ENCODE assay signal across 8 cellular contexts in the genomic region with DNA sequence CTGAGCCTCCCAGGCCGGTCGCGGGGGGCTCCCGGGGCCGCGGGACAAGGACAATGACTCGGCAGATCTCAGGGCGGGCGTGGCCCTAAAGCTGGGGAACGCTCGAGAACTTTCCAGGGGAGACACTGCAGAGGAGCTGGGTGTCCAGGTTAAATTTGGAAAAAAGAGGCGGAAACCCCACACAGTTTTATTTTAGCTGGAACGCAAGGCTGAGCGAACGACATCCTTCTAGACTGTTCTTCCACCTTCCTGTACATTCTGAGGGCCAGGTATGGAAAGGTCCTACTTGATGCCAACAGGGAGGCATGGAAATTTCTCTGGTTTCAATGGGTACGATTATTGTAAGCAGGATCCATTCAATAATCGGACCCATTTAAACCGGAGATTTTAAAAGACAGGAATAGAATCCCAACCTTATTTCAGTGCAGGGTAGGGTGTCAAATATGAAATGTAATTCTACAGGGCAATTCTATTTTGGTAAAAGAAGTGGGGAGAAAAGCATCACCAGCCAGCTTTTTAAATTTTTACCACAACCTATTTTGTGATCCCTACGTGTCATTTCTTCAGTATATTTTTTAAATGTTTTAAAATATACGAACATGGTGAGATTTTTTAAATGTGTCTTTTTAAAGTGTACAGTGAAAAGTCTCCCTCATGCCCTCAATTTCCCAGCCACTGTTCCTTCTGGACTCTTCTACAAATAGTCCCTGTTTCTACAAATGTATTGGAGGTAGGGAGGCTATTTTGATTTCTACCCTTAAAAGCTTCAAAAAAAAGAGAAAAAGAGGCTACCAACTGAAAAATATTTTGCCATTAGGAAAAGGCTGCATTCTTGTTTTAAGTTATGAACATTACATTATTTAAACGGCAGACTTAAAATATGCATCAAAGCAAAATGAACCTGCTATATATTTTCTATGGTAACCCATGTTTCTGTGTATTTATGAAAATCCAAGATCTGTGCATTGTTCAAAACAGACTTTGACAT. TPM values are rescaled to one million over a fixed set of nuclear protein-coding genes. Genes with fewer than 3 reads are reported as not detected.
A peak's percentile ranks its signal among the peaks of the same experiment; 100 is the strongest.
DNase-seq lines count a peak whose midpoint lies in the region; ATAC-seq and TF ChIP-seq lines count a peak whose summit lies in the region.

No MANE protein-coding gene starts in this region.

- no peaks in the 10 kb centered on the region for H3K27me3 Mint-ChIP-seq in activated naive CD8-positive, alpha-beta T cell

- intact Hi-C loops in right cardiac atrium (cut with DNase I): no loop called here
- intact Hi-C loops in gastrocnemius medialis (cut with DNase I; ENCODE audit: low total_unique reads): loop anchor here (2.0 to 10.0 kb wide), 2 partner anchors 23 to 521 kb away; no protein-coding TSS in a partner anchor

- 14% methylated on average over 21 of the region's 21 CpGs for WGBS in right cardiac atrium

- H3K36me3 Mint-ChIP-seq in activated naive CD8-positive, alpha-beta T cell: peaks cover 21% of the 10 kb centered on the region

- peak overlapping the region; percentile 98 for H3K27ac Mint-ChIP-seq in activated naive CD8-positive, alpha-beta T cell

- H3K4me3 ChIP-seq in GM12864 (ENCODE audit: low read depth, low read length) (peak overlapping the region; percentile 99), right cardiac atrium (ENCODE audit: low read length) (peak overlapping the region; percentile 91), gastrocnemius medialis (peak overlapping the region; percentile 76 to 93 (median 82))

- no peaks in the 10 kb centered on the region for H3K9me3 ChIP-seq in right cardiac atrium (ENCODE audit: control insufficient read depth, low read length)
- H3K9me3 ChIP-seq in gastrocnemius medialis: no peaks in the 10 kb centered on the region

- ATAC-seq in HG03097 (IDR thresholded peaks at IDR 0.05; ENCODE audit: low FRiP score, unreplicated experiment): peak; percentile 5
- peak in 1 of 2 donors; percentile 7 for ATAC-seq in right cardiac atrium
- ATAC-seq in gastrocnemius medialis: peak in 1 of 2 donors; percentile 11

- no peak for TF ChIP-seq POLR2A in gastrocnemius medialis (IDR thresholded peaks at IDR 0.05)

- DNase-seq in GM12864 (ENCODE audit: low read depth) (no peak), right cardiac atrium (peak; percentile 64 to 85 (median 85)), gastrocnemius medialis (peak; percentile 62 to 84), HUDEP-2 (lab: John Stamatoyannopoulos, UW; ENCODE audit: unreplicated experiment in 76 of 76) (no peak), activated gamma-delta T cell (lab: John Stamatoyannopoulos, UW) (no peak), T1000 (lab: John Stamatoyannopoulos, UW) (no peak)

- H3K4me3 Mint-ChIP-seq in activated naive CD8-positive, alpha-beta T cell: peak overlapping the region; percentile 87

- no peak for TF ChIP-seq CTCF in GM12864 (IDR thresholded peaks at IDR 0.05; ENCODE audit: low read depth, low read length, missing control alignments)
- no peak for TF ChIP-seq CTCF in gastrocnemius medialis (IDR thresholded peaks at IDR 0.05 in 4 of 5, conservative IDR thresholded peaks at IDR 0.05 in 1 of 5)

- H3K36me3 ChIP-seq in gastrocnemius medialis: peaks cover 2 to 28% of the 10 kb centered on the region in 2 donors

- H3K4me1 Mint-ChIP-seq in activated naive CD8-positive, alpha-beta T cell (ENCODE audit: low read depth): peaks cover 77% of the 10 kb centered on the region

- in situ Hi-C loops in gastrocnemius medialis (cut with MboI; ENCODE audit: low sequenced_read_pairs in 4 of 4): loop anchor here in 1 of 4 donors (25.0 kb wide), 1 partner anchor 878 kb away; no protein-coding TSS in a partner anchor

- no peaks in the 10 kb centered on the region for H3K27me3 ChIP-seq in right cardiac atrium (ENCODE audit: control insufficient read depth, insufficient read depth)
- no peaks in the 10 kb centered on the region for H3K27me3 ChIP-seq in gastrocnemius medialis

- peaks cover 9% of the 10 kb centered on the region for H3K4me1 ChIP-seq in right cardiac atrium (ENCODE audit: control insufficient read depth, insufficient read depth, low read length)
- H3K4me1 ChIP-seq in gastrocnemius medialis: peaks cover 32 to 38% of the 10 kb centered on the region in 2 donors

- no peaks in the 10 kb centered on the region for H3K9me3 Mint-ChIP-seq in activated naive CD8-positive, alpha-beta T cell (ENCODE audit: low read depth)

- H3K27ac ChIP-seq in right cardiac atrium (ENCODE audit: low read length): peak overlapping the region; percentile 99
- H3K27ac ChIP-seq in gastrocnemius medialis: peak overlapping the region; percentile 98 to 100 (median 98)

RNA-seq across cellular contexts. Expression of a gene that starts 1.1 kb away (rescaled TPM):
- total RNA-seq in right cardiac atrium (1,000 to 10,000 TPM; 1,045 to 1,141 (median 1,055) TPM), gastrocnemius medialis (over 10,000 TPM in 2 of 4 donors, 1,000 to 10,000 TPM in 2; 3,173 to 12,805 (median 9,048) TPM)
- 1,140 TPM for polyA plus RNA-seq in right cardiac atrium

RNA-seq across cellular contexts. Expression of a gene that starts 51.9 kb away (rescaled TPM):
- total RNA-seq in right cardiac atrium (10 to 100 TPM; 15.7 to 22.9 (median 20.0) TPM), gastrocnemius medialis (1 to 10 TPM; 5.4 to 8.7 (median 6.2) TPM)
- 17.0 TPM for polyA plus RNA-seq in right cardiac atrium

Comparison
In these comparisons a context has a peak if more than half of its experiments do, and no peak if none do; other contexts are left out.
1. DNase-seq: peak in right cardiac atrium (3 of 3) and gastrocnemius medialis (2 of 2); none in GM12864 (single experiment), HUDEP-2 (0 of 76), activated gamma-delta T cell (single experiment) and T1000 (single experiment).
2. Peak in every context shown above with its lines, with median percentiles within 50 percentile points of each other: H3K4me3 ChIP-seq.